In the genomic region with DNA sequence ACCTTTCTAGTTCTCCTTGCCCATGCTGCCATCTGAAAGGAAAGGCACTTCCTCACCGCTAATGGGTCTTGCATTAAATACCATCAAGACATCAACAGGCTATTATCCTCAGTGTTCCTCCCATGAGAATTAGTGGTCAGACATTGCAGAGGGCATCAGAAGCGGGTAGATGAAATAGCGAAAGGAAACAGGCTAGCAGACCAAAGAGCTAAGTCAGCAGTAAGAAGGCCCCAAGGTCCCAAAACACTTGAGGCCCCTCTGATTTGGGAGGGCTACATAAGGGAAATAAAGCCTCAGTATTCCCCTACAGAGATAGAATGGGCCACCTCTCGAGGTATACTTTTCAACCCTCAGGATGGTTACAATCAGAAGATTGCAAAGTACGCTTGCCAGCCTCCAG, we compare ENCODE assay signal across 1 cellular context.
TF ChIP-seq lines count a peak whose summit lies in the region.

No MANE protein-coding gene starts in this region.

TF ChIP-seq in A549, 52 proteins besides CTCF, POLR2A, EP300 and RAD21 (continued from another document):
- TF ChIP-seq, protein P1, sequence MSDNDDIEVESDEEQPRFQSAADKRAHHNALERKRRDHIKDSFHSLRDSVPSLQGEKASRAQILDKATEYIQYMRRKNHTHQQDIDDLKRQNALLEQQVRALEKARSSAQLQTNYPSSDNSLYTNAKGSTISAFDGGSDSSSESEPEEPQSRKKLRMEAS (IDR thresholded peaks at IDR 0.05) = no peak
